ENCODE assay signal across 19 cellular contexts in the genomic region with DNA sequence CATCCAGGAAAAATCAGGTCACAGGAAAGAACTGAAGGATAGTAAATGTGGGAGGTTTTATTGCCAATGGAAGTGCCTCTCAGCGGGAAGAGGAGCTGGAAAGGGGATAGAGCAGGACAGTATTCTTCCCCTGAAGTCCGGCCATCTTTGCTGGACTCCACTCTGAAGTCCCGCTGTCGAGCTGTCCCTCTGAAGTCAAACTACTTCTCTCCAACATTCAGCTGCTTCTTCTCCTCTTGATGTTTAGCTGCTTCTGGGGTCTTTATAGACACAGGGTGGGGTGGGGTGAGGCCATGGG.
"Had no signal": no experiment of that assay in that cellular context is flagged by ENCODE, and none has a peak within 500 bp of the region (broad histone marks: within the 10 kb centered on the region; RNA-seq: fewer than 3 reads in every experiment).

No MANE protein-coding gene starts in this region.

- H3K36me3 ChIP-seq: heart left ventricle, neutrophil, sigmoid colon, tibial artery, upper lobe of left lung, uterus had no signal

- H3K27me3 ChIP-seq: dorsolateral prefrontal cortex, heart left ventricle, neutrophil, sigmoid colon, tibial artery, upper lobe of left lung, uterus had no signal

- H3K4me3 Mint-ChIP-seq: nephron progenitor cell; stimulated activated naive CD8-positive, alpha-beta T cell treated with anti-CD3 and anti-CD28 coated beads, Interleukin-15, Interleukin-2, amounts not matched to agents 100 ng/mL and 50 ng/mL, for 24 hours had no signal

- H3K9me3 ChIP-seq: heart left ventricle, neutrophil, sigmoid colon, tibial artery, upper lobe of left lung, uterus had no signal

- H3K4me1 ChIP-seq: sigmoid colon, tibial artery, upper lobe of left lung, uterus had no signal

- H3K4me1 Mint-ChIP-seq: nephron progenitor cell had no signal

- H3K27ac ChIP-seq: coronary artery, dorsolateral prefrontal cortex, neutrophil, sigmoid colon, tibial artery, upper lobe of left lung, uterus had no signal

- ATAC-seq: heart left ventricle; left colon; left ventricle myocardium superior; naive thymus-derived CD4-positive, alpha-beta T cell had no signal

- H3K27me3 Mint-ChIP-seq: naive thymus-derived CD4-positive, alpha-beta T cell; stimulated activated naive CD8-positive, alpha-beta T cell treated with anti-CD3 and anti-CD28 coated beads, Interleukin-15, Interleukin-2, amounts not matched to agents 100 ng/mL and 50 ng/mL, for 24 hours had no signal

- DNase-seq: dorsolateral prefrontal cortex; effector CD8-positive, alpha-beta T cell; heart left ventricle; hippocampal formation; left colon; left ventricle myocardium superior; mesendoderm; nephron progenitor cell; sigmoid colon; stimulated activated CD4-positive, alpha-beta T cell treated with anti-CD3 and anti-CD28 coated beads, Interleukin-2, amount 100 ng/mL, for 48 hours; tibial artery; upper lobe of left lung; uterus had no signal

- H3K4me3 ChIP-seq: coronary artery, dorsolateral prefrontal cortex, heart left ventricle, lung, sigmoid colon, skin epidermis, tibial artery, upper lobe of left lung, uterus had no signal

- H3K27ac Mint-ChIP-seq: stimulated activated naive CD8-positive, alpha-beta T cell treated with anti-CD3 and anti-CD28 coated beads, Interleukin-15, Interleukin-2, amounts not matched to agents 100 ng/mL and 50 ng/mL, for 24 hours had no signal
